11 cellular contexts compared by ENCODE assay signal in genomic region chr17:69141802-69142472, GRCh38. TPM values are rescaled to one million over a fixed set of nuclear protein-coding genes. Genes with fewer than 3 reads are reported as not detected.
DNase-seq lines count a peak whose midpoint lies in the region; ATAC-seq, FAIRE-seq and TF ChIP-seq lines count a peak whose summit lies in the region.
"Had no signal": no experiment of that assay in that cellular context is flagged by ENCODE, and none has a peak within 500 bp of the region (broad histone marks: within the 10 kb centered on the region; RNA-seq: fewer than 3 reads in every experiment).

Gene ABCA6, minus strand, starts transcription at chr17:69141895. Its CDS starts 1,192 bp downstream, at chr17:69140703.

- dilution Hi-C loops in keratinocyte (cut with MboI; ENCODE audit: extremely low pct_ligation_motif_present, low sequenced_read_pairs) = no loop called here

- H3K4me1 ChIP-seq in keratinocyte (ENCODE audit: control insufficient read depth, extremely low read depth, insufficient read depth, low read length) (no peaks in the 10 kb centered on the region), skeletal muscle tissue (ENCODE audit: control insufficient read depth in 3 of 3, insufficient read depth in 3 of 3, low read length in 3 of 3) (no peaks in the 10 kb centered on the region), endodermal cell (ENCODE audit: control insufficient read depth, insufficient read depth, low read length) (no peaks in the 10 kb centered on the region)

- H3K27ac ChIP-seq in brain microvascular endothelial cell (peak within 1 kb of the TSS; percentile 55), keratinocyte (ENCODE audit: control insufficient read depth, insufficient read depth, low read length) (no peak within 1 kb of the TSS), skeletal muscle tissue (ENCODE audit: low read depth, low read length) (peak within 1 kb of the TSS; percentile 37), endodermal cell (ENCODE audit: low read depth, low read length) (no peak within 1 kb of the TSS)

- no peaks in the 10 kb centered on the region for H3K9me3 Mint-ChIP-seq in endodermal cell

- TF ChIP-seq CTCF in brain microvascular endothelial cell (IDR thresholded peaks at IDR 0.05; ENCODE audit: low read depth, low read length, missing control alignments) (no peak), keratinocyte (optimal IDR thresholded peaks at IDR 0.05 in 1 of 3, IDR thresholded peaks at IDR 0.05 in 1 of 3, conservative IDR thresholded peaks at IDR 0.05 in 1 of 3; ENCODE audit: extremely low read depth in 1 of 3, insufficient read depth in 2 of 3, low read length in 3 of 3) (no peak), endodermal cell (conservative IDR thresholded peaks at IDR 0.05) (no peak)

- H4K20me1 ChIP-seq in keratinocyte (ENCODE audit: control insufficient read depth, extremely low read depth, insufficient read depth, low read length) = no peaks in the 10 kb centered on the region

- H3K27me3 ChIP-seq in brain microvascular endothelial cell (replicated peaks) (no peaks in the 10 kb centered on the region), keratinocyte (ENCODE audit: control insufficient read depth, extremely low read depth, insufficient read depth, low read length) (no peaks in the 10 kb centered on the region), skeletal muscle tissue (ENCODE audit: control insufficient read depth in 3 of 3, insufficient read depth in 3 of 3, low read length in 3 of 3) (no peaks in the 10 kb centered on the region), endodermal cell (ENCODE audit: control insufficient read depth, insufficient read depth, low read length, poor library complexity, severe bottlenecking) (no peaks in the 10 kb centered on the region)

- H3K36me3 ChIP-seq in brain microvascular endothelial cell (replicated peaks) (no peaks in the 10 kb centered on the region), keratinocyte (ENCODE audit: control insufficient read depth in 2 of 2, extremely low read depth in 1 of 2, insufficient read depth in 2 of 2, low read length in 2 of 2) (no peaks in the 10 kb centered on the region), skeletal muscle tissue (ENCODE audit: control insufficient read depth in 3 of 3, insufficient read depth in 3 of 3, low read length in 3 of 3) (peaks cover 0 to 10% (median 5%) of the 10 kb centered on the region in 3 donors), endodermal cell (ENCODE audit: control insufficient read depth, insufficient read depth, low read length) (no peaks in the 10 kb centered on the region)

- no peak within 1 kb of the TSS for H3K27ac Mint-ChIP-seq in endodermal cell

- H2AFZ ChIP-seq in keratinocyte (ENCODE audit: control insufficient read depth, low read length) = peak within 1 kb of the TSS; percentile 5

- FAIRE-seq in keratinocyte (lab: Jason Lieb, UNC) (no peak), RCC 7860 (lab: Jason Lieb, UNC) (no peak)

- no peaks in the 10 kb centered on the region for H3K36me3 Mint-ChIP-seq in endodermal cell (ENCODE audit: low read depth)

- WGBS in endodermal cell (ENCODE audit: insufficient coverage in 1 of 2, insufficient read length in 1 of 2), 2 experiments = 82 to 100% methylated on average over 2 to 4 of the region's 4 CpGs

- DNase-seq in GM04504 (ENCODE audit: low read depth) (peak; percentile 35), brain microvascular endothelial cell (peak; percentile 25), keratinocyte (ENCODE audit: low read depth, low spot score) (no peak), endodermal cell (no peak), RCC 7860 (ENCODE audit: low spot score) (no peak)
- no peak for DNase-seq in stimulated activated CD4-positive, alpha-beta T cell treated with anti-CD3 and anti-CD28 coated beads, Interleukin-1b, Interleukin-23, amount 100 ng/mL, for 48 hours
- DNase-seq: activated naive CD4-positive, alpha-beta T cell treated with Interleukin-2 at 50 U/mL for 16 hours; KG1; stimulated activated naive CD4-positive, alpha-beta T cell had no signal

- no peaks in the 10 kb centered on the region for H3K79me2 ChIP-seq in keratinocyte (ENCODE audit: control insufficient read depth, insufficient read depth, low read length)

- in situ Hi-C loops in brain microvascular endothelial cell (cut with HindIII; ENCODE audit: low pct_ligation_motif_present, low sequenced_read_pairs) = no loop called here

- H3K4me3 Mint-ChIP-seq in endodermal cell = no peak within 1 kb of the TSS

- no peak within 1 kb of the TSS for H3K4me2 ChIP-seq in keratinocyte (ENCODE audit: control insufficient read depth, extremely low read depth, insufficient read depth, low read depth, low read length)

- no peak for ATAC-seq in HG03460 (IDR thresholded peaks at IDR 0.05; ENCODE audit: unreplicated experiment)

- H3K4me3 ChIP-seq in brain microvascular endothelial cell (ENCODE audit: low read depth, low read length) (no peak within 1 kb of the TSS), keratinocyte (ENCODE audit: control insufficient read depth in 2 of 3, extremely low read depth in 1 of 3, insufficient read depth in 2 of 3, low read depth in 1 of 3, low read length in 3 of 3) (no peak within 1 kb of the TSS), skeletal muscle tissue (ENCODE audit: low read length in 3 of 3) (peak within 1 kb of the TSS in 2 of 3 donors; percentile 24 to 65), endodermal cell (ENCODE audit: low read length) (no peak within 1 kb of the TSS)

- H3K9me1 ChIP-seq in keratinocyte (ENCODE audit: control insufficient read depth, extremely low read depth, insufficient read depth, low read length) = no peaks in the 10 kb centered on the region

- H3K4me1 Mint-ChIP-seq in endodermal cell = no peaks in the 10 kb centered on the region

- H3K9me3 ChIP-seq in keratinocyte (ENCODE audit: control insufficient read depth, low read depth, low read length) = no peaks in the 10 kb centered on the region
- H3K9me3 ChIP-seq in skeletal muscle tissue (ENCODE audit: control insufficient read depth in 3 of 3, low read length in 3 of 3) = no peaks in the 10 kb centered on the region
- H3K9me3 ChIP-seq in endodermal cell (ENCODE audit: control insufficient read depth, low read length) = no peaks in the 10 kb centered on the region

- H3K9ac ChIP-seq in keratinocyte (ENCODE audit: control insufficient read depth, extremely low read depth, insufficient read depth, low read length) = no peak within 1 kb of the TSS
- peak within 1 kb of the TSS in 1 of 3 donors; percentile 33 for H3K9ac ChIP-seq in skeletal muscle tissue (ENCODE audit: low read depth in 1 of 3, low read length in 3 of 3)
- H3K9ac ChIP-seq in endodermal cell (ENCODE audit: extremely low read depth, low read length, poor library complexity, severe bottlenecking) = no peak within 1 kb of the TSS

- H3K27me3 Mint-ChIP-seq in endodermal cell (ENCODE audit: insufficient read depth) = peaks cover 6% of the 10 kb centered on the region

RNA-seq across cellular contexts. Expression of gene ABCA6, which starts in this region (rescaled TPM):
- 0.07 to 0.35 TPM (median 0.14 TPM) in 3 replicates for polyA plus RNA-seq in keratinocyte
- 0.20 TPM for polyA plus RNA-seq in keratinocyte (2011; ENCODE audit: low read depth)
- polyA plus RNA-seq in keratinocyte (2011; cell fraction: cytosol; rRNA removed) = 0.04 and 0.06 TPM in 2 replicates
- polyA plus RNA-seq in keratinocyte (2011; cell fraction: nucleus; rRNA removed) = 1.2 TPM in 2 replicates
- 0.02 and 0.23 TPM in 2 replicates for polyA plus RNA-seq in keratinocyte (2012; ENCODE audit: low replicate concordance)
- 0.92 to 1.4 TPM in 2 of 3 replicates, not detected in the other for polyA minus RNA-seq in keratinocyte
- not detected for polyA minus RNA-seq in keratinocyte (2011; cell fraction: cytosol; rRNA and poly(A)+ RNA removed)
- polyA minus RNA-seq in keratinocyte (2011; cell fraction: nucleus; rRNA and poly(A)+ RNA removed) = 3.9 and 8.8 TPM in 2 replicates
- 31.8 TPM for total RNA-seq in skeletal muscle tissue
- total RNA-seq in endodermal cell = not detected
- polyA plus RNA-seq in endodermal cell (2013, experiment 1 of 2) = not detected
- polyA plus RNA-seq in endodermal cell (2013, experiment 2 of 2) = not detected

Comparison
In these comparisons a context has a peak if more than half of its experiments do, and no peak if none do; other contexts are left out.
1. RNA of gene ABCA6 (total RNA-seq): 31.8 TPM in skeletal muscle tissue (single experiment); not detected in endodermal cell; every median in the first group is over 10 times any median in the second.
2. DNase-seq: peak in GM04504 (single experiment) and brain microvascular endothelial cell (single experiment); none in keratinocyte (single experiment), stimulated activated CD4-positive, alpha-beta T cell treated with anti-CD3 and anti-CD28 coated beads, Interleukin-1b, Interleukin-23, amount 100 ng/mL, for 48 hours (single experiment), endodermal cell (single experiment) and RCC 7860 (single experiment).
3. H3K27ac ChIP-seq: peak in brain microvascular endothelial cell (single experiment) and skeletal muscle tissue (single experiment); none in keratinocyte (single experiment) and endodermal cell (single experiment).
4. H3K4me3 ChIP-seq: peak in skeletal muscle tissue (2 of 3); none in brain microvascular endothelial cell (single experiment), keratinocyte (0 of 3) and endodermal cell (single experiment).